ENCODE assay signal across 1 cellular context in the genomic region with DNA sequence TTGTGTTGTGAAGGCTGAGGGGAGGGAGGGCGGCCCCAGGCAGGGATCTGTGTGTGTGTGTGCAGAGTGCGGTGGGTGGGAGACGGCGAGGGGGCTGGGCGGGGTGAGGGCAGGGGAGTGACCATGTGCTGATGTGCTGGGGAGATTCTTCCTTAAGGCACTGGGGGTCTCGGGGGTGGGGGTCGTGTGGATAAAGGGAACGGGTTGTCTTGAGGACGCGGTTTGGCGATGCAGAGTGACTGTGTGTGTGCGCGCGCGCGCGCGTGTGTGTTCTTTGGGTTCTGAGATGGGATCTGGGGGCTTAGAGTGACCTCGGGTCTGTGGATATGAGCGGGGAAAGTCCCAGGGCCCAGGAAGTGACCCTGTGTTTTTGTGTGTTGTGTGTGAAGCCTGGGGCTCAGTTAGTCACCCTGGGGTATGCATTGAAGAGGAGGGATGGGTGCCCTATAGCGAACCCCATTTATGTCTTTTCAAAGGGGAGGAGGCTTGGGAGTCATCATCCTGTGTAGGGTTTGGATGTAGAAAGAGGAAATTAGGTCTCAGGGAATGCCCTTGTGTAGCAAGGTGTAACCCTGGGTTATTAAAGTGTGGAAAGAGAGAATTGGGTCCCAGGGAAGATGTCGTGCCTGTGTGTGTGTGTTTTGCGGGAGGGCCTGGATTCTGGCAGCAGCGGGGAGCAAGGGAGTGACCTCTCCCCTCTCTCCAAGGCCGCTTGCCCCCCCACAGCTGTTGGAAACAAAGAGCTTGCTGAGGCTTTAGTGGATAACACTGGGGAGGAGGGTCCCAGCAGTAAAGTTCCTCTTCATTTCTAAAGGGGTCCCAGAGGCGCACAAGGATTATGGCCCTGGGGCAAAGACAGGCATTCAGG.
TF ChIP-seq lines count a peak whose summit lies in the region.

No MANE protein-coding gene starts in this region.

TF ChIP-seq in endothelial cell of umbilical vein, 7 proteins besides CTCF, POLR2A, EP300 and RAD21 (continued from another document):
- TF ChIP-seq, protein P1, sequence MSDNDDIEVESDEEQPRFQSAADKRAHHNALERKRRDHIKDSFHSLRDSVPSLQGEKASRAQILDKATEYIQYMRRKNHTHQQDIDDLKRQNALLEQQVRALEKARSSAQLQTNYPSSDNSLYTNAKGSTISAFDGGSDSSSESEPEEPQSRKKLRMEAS (IDR thresholded peaks at IDR 0.05; ENCODE audit: insufficient read depth, insufficient read length) = no peak
- no peak for TF ChIP-seq FOS (IDR thresholded peaks at IDR 0.05; ENCODE audit: borderline replicate concordance, insufficient read depth, low read length)
- TF ChIP-seq MYC (IDR thresholded peaks at IDR 0.05; ENCODE audit: low read depth, low read length) = no peak
